Comparison of ENCODE assay signal across 29 cellular contexts in genomic region chr6:144160452-144160851, GRCh38. TPM values are rescaled to one million over a fixed set of nuclear protein-coding genes. Genes with fewer than 3 reads are reported as not detected.
"Had no signal": no experiment of that assay in that cellular context is flagged by ENCODE, and none has a peak within 500 bp of the region (broad histone marks: within the 10 kb centered on the region; RNA-seq: fewer than 3 reads in every experiment).

No MANE protein-coding gene starts in this region.

- H2AFZ ChIP-seq: parathyroid adenoma had no signal

- FAIRE-seq: islet of Langerhans had no signal

- H3K4me3 Mint-ChIP-seq: activated CD4-positive, alpha-beta T cell treated with anti-CD3 and anti-CD28 coated beads for 36 hours; activated naive CD4-positive, alpha-beta T cell treated with anti-CD3 and anti-CD28 coated beads, Interleukin-2, amount 10 ng/mL, durations not matched to agents 7 days and 5 days; activated naive CD8-positive, alpha-beta T cell treated with anti-CD3 and anti-CD28 coated beads, Interleukin-2, amount 10 ng/mL, durations not matched to agents 7 days and 5 days; activated T-helper 1 cell treated with anti-CD3 and anti-CD28 coated beads, Interleukin-12 subunit alpha, Interleukin-12 subunit beta, Interleukin-2, Interleukin-4 antibody, amounts not matched to agents 30 ng/mL and 10 ng/mL and 1 ng/mL, durations not matched to agents 14 hours and 24 hours and 36 hours; effector memory CD8-positive, alpha-beta T cell; naive thymus-derived CD4-positive, alpha-beta T cell; neural crest cell; T-helper 2 cell treated with Interferon-gamma antibody and Interleukin-4, amounts not matched to agents 5 μg/mL and 100 μg/mL, for 36 hours had no signal

- H3K9ac ChIP-seq: parathyroid adenoma had no signal

- H3K4me3 ChIP-seq: gastrocnemius medialis, psoas muscle, right atrium auricular region, suprapubic skin, tibial artery had no signal

- H3K4me1 ChIP-seq: parathyroid adenoma, psoas muscle had no signal

- H3K27me3 ChIP-seq: gastrocnemius medialis, right atrium auricular region, suprapubic skin, tibial artery had no signal

- H3K79me2 ChIP-seq: parathyroid adenoma had no signal

- ATAC-seq: activated CD4-positive, alpha-beta T cell treated with anti-CD3 and anti-CD28 coated beads for 36 hours; effector memory CD8-positive, alpha-beta T cell; gastrocnemius medialis; left ventricle myocardium superior; psoas muscle had no signal

- H3K27ac Mint-ChIP-seq: activated CD4-positive, alpha-beta T cell treated with anti-CD3 and anti-CD28 coated beads for 36 hours; activated naive CD4-positive, alpha-beta T cell treated with anti-CD3 and anti-CD28 coated beads, Interleukin-2, amount 10 ng/mL, durations not matched to agents 7 days and 5 days; activated naive CD8-positive, alpha-beta T cell treated with anti-CD3 and anti-CD28 coated beads, Interleukin-2, amount 10 ng/mL, durations not matched to agents 7 days and 5 days; activated T-helper 1 cell treated with anti-CD3 and anti-CD28 coated beads, Interleukin-12 subunit alpha, Interleukin-12 subunit beta, Interleukin-2, Interleukin-4 antibody, amounts not matched to agents 30 ng/mL and 10 ng/mL and 1 ng/mL, durations not matched to agents 14 hours and 24 hours and 36 hours; effector memory CD8-positive, alpha-beta T cell; naive thymus-derived CD4-positive, alpha-beta T cell; T-helper 2 cell treated with Interferon-gamma antibody and Interleukin-4, amounts not matched to agents 5 μg/mL and 100 μg/mL, for 36 hours had no signal

- H3K27ac ChIP-seq: parathyroid adenoma, psoas muscle, right atrium auricular region, suprapubic skin, tibial artery had no signal

- H3K36me3 ChIP-seq: gastrocnemius medialis, right atrium auricular region, suprapubic skin, tibial artery had no signal

- H3K27me3 Mint-ChIP-seq: activated CD4-positive, alpha-beta T cell treated with anti-CD3 and anti-CD28 coated beads for 36 hours; activated naive CD4-positive, alpha-beta T cell treated with anti-CD3 and anti-CD28 coated beads, Interleukin-2, amount 10 ng/mL, durations not matched to agents 7 days and 5 days; activated naive CD8-positive, alpha-beta T cell treated with anti-CD3 and anti-CD28 coated beads, Interleukin-2, amount 10 ng/mL, durations not matched to agents 7 days and 5 days; effector memory CD8-positive, alpha-beta T cell; naive thymus-derived CD4-positive, alpha-beta T cell had no signal

- DNase-seq: activated CD4-positive, alpha-beta T cell treated with anti-CD3 and anti-CD28 coated beads for 36 hours; activated CD4-positive, CD25-positive, alpha-beta regulatory T cell; activated CD8-positive, alpha-beta memory T cell treated with anti-CD3 and anti-CD28 coated beads, Interleukin-2, amount 50 U/mL, for 4 hours; activated effector memory CD4-positive, alpha-beta T cell treated with anti-CD3 and anti-CD28 coated beads, Interleukin-2, amount 50 U/mL, for 16 hours; activated naive CD4-positive, alpha-beta T cell treated with anti-CD3 and anti-CD28 coated beads, Interleukin-2, amount 10 ng/mL, durations not matched to agents 7 days and 5 days; activated naive CD8-positive, alpha-beta T cell treated with anti-CD3 and anti-CD28 coated beads, Interleukin-2, amount 10 ng/mL, durations not matched to agents 7 days and 5 days; activated T-cell treated with anti-CD3 and anti-CD28 coated beads, Interleukin-2, amount 50 U/mL, for 1 hour; amniotic stem cell; caudate nucleus; cortex of kidney; effector memory CD8-positive, alpha-beta T cell; erythroblast; gastrocnemius medialis; glutamatergic neuron; left ventricle myocardium superior; mammary epithelial cell; midbrain; naive thymus-derived CD4-positive, alpha-beta T cell; occipital lobe; psoas muscle; stimulated activated naive CD4-positive, alpha-beta T cell; tibial artery had no signal

- H3K9me3 Mint-ChIP-seq: activated naive CD4-positive, alpha-beta T cell treated with anti-CD3 and anti-CD28 coated beads, Interleukin-2, amount 10 ng/mL, durations not matched to agents 7 days and 5 days; activated T-helper 1 cell treated with anti-CD3 and anti-CD28 coated beads, Interleukin-12 subunit alpha, Interleukin-12 subunit beta, Interleukin-2, Interleukin-4 antibody, amounts not matched to agents 30 ng/mL and 10 ng/mL and 1 ng/mL, durations not matched to agents 14 hours and 24 hours and 36 hours; effector memory CD8-positive, alpha-beta T cell; naive thymus-derived CD4-positive, alpha-beta T cell; neural crest cell; T-helper 2 cell treated with Interferon-gamma antibody and Interleukin-4, amounts not matched to agents 5 μg/mL and 100 μg/mL, for 36 hours had no signal

- H3K9me3 ChIP-seq: gastrocnemius medialis, psoas muscle, right atrium auricular region, suprapubic skin, tibial artery had no signal

RNA-seq across cellular contexts. Expression of gene STX11, which starts 10.1 kb away (rescaled TPM):
- total RNA-seq: neural crest cell had no signal
